ENCODE assay signal across 1 cellular context in genomic region chr19:11279505-11280236, GRCh38.
TF ChIP-seq lines count a peak whose summit lies in the region.

No MANE protein-coding gene starts in this region.

TF ChIP-seq in GM12878, 131 proteins besides CTCF, POLR2A, EP300 and RAD21:
- TF ChIP-seq NFIC (IDR thresholded peaks at IDR 0.05; ENCODE audit: low read depth, low read length) (peak; percentile 92), EED (IDR thresholded peaks at IDR 0.05; ENCODE audit: low read depth) (peak; percentile 94), NR2F1 (conservative IDR thresholded peaks at IDR 0.05) (peak; percentile 68; the same call in 1 of the 2 replicates), MEF2B (IDR thresholded peaks at IDR 0.05; ENCODE audit: partially characterized antibody, poor library complexity, severe bottlenecking) (peak; percentile 86), IKZF1 (conservative IDR thresholded peaks at IDR 0.05) (peak; percentile 88), FOXK2 (IDR thresholded peaks at IDR 0.05) (no peak), PML (IDR thresholded peaks at IDR 0.05; ENCODE audit: low read length) (peak; percentile 46; the same call in 1 of the 2 replicates), MLLT1 (IDR thresholded peaks at IDR 0.05) (peak; percentile 91), IRF5 (IDR thresholded peaks at IDR 0.05; ENCODE audit: borderline replicate concordance) (peak; percentile 66; the same call in 1 of the 2 replicates), MEF2A (IDR thresholded peaks at IDR 0.05; ENCODE audit: insufficient read depth, low read depth, low read length) (0 out of 2 replicates have a peak, but pooled peaks have one; percentile 34), ETV6 (conservative IDR thresholded peaks at IDR 0.05 in 1 of 2, IDR thresholded peaks at IDR 0.05 in 1 of 2; ENCODE audit: borderline replicate concordance in 1 of 2, low read depth in 1 of 2) (peak in 1 of 2 experiments; percentile 77; a peak in 2 of 4 replicates), SKIL (IDR thresholded peaks at IDR 0.05; ENCODE audit: low read depth, poor library complexity, severe bottlenecking) (peak; percentile 43), IRF4 (IDR thresholded peaks at IDR 0.05; ENCODE audit: low read depth, low read length) (peak; percentile 49; the same call in 1 of the 2 replicates), ATF2 (IDR thresholded peaks at IDR 0.05; ENCODE audit: low read length) (peak; percentile 61; the same call in 1 of the 2 replicates), CEBPB (IDR thresholded peaks at IDR 0.05; ENCODE audit: borderline replicate concordance in 1 of 2, low read depth in 2 of 2, low read length in 2 of 2) (0 out of 4 replicates have a peak, but pooled peaks of 1 of the 2 experiments have one; percentile 69), POLR2AphosphoS2 (IDR thresholded peaks at IDR 0.05; ENCODE audit: low read depth, low read length) (no peak), SUZ12 (IDR thresholded peaks at IDR 0.05; ENCODE audit: unreplicated experiment) (no peak), PRDM15 (CRISPR knock-in tag; IDR thresholded peaks at IDR 0.05) (no peak), RUNX3 (IDR thresholded peaks at IDR 0.05; ENCODE audit: low read length) (peak; percentile 99), PAX5 (IDR thresholded peaks at IDR 0.05; ENCODE audit: borderline replicate concordance, low read depth, low read length) (peak; percentile 62; the same call in 1 of the 2 replicates), MTA2 (IDR thresholded peaks at IDR 0.05; ENCODE audit: low read depth) (peak; percentile 45; the same call in 1 of the 2 replicates), BCL3 (IDR thresholded peaks at IDR 0.05; ENCODE audit: borderline replicate concordance, insufficient read depth, low read depth, low read length, poor library complexity, severe bottlenecking) (peak; percentile 47), BHLHE40 (IDR thresholded peaks at IDR 0.05; ENCODE audit: borderline replicate concordance in 1 of 2, low read depth in 2 of 2, low read length in 1 of 2) (peak; percentile 5 to 25; a peak in 1 of 4 replicates), MTA3 (IDR thresholded peaks at IDR 0.05; ENCODE audit: borderline replicate concordance, low read length) (peak; percentile 80; the same call in 1 of the 2 replicates), GABPA (IDR thresholded peaks at IDR 0.05; ENCODE audit: low read depth) (peak; percentile 57; the same call in 1 of the 2 replicates), ZNF622 (IDR thresholded peaks at IDR 0.05) (no peak), YY1 (IDR thresholded peaks at IDR 0.05; ENCODE audit: low read depth, low read length) (peak; percentile 61; the same call in 1 of the 2 replicates), TCF7 (IDR thresholded peaks at IDR 0.05; ENCODE audit: borderline replicate concordance) (peak; percentile 18; the same call in 1 of the 2 replicates), CREB1 (IDR thresholded peaks at IDR 0.05; ENCODE audit: low read depth) (0 out of 2 replicates have a peak, but pooled peaks have one; percentile 26), MYB (IDR thresholded peaks at IDR 0.05; ENCODE audit: borderline replicate concordance, low read depth, low read length) (no peak), FOXM1 (IDR thresholded peaks at IDR 0.05; ENCODE audit: low read depth, low read length) (peak; percentile 80), JUND (IDR thresholded peaks at IDR 0.05; ENCODE audit: low read depth, low read length) (no peak), TCF12 (IDR thresholded peaks at IDR 0.05; ENCODE audit: low read depth, low read length) (0 out of 2 replicates have a peak, but pooled peaks have one; percentile 20), IKZF2 (IDR thresholded peaks at IDR 0.05) (peak; percentile 92 to 95), GATAD2B (conservative IDR thresholded peaks at IDR 0.05; ENCODE audit: low read depth) (0 out of 2 replicates have a peak, but pooled peaks have one; percentile 32), BCL11A (IDR thresholded peaks at IDR 0.05; ENCODE audit: low read depth, low read length) (0 out of 2 replicates have a peak, but pooled peaks have one; percentile 25), CHD4 (IDR thresholded peaks at IDR 0.05) (no peak), ZNF24 (IDR thresholded peaks at IDR 0.05) (no peak), RELB (IDR thresholded peaks at IDR 0.05; ENCODE audit: low read depth) (peak; percentile 65; the same call in 1 of the 2 replicates), ATF7 (IDR thresholded peaks at IDR 0.05; ENCODE audit: low read depth) (peak; percentile 56; the same call in 1 of the 2 replicates), EZH2 (IDR thresholded peaks at IDR 0.05; ENCODE audit: borderline replicate concordance, control insufficient read depth, low read depth, low read length) (0 out of 2 replicates have a peak, but pooled peaks have one; percentile 74), CBFB (IDR thresholded peaks at IDR 0.05; ENCODE audit: low read depth) (peak; percentile 80; the same call in 1 of the 2 replicates)
TF ChIP-seq in GM12878: peak in this region for 33.
